Comparison of ENCODE assay signal across 8 cellular contexts in the genomic region with DNA sequence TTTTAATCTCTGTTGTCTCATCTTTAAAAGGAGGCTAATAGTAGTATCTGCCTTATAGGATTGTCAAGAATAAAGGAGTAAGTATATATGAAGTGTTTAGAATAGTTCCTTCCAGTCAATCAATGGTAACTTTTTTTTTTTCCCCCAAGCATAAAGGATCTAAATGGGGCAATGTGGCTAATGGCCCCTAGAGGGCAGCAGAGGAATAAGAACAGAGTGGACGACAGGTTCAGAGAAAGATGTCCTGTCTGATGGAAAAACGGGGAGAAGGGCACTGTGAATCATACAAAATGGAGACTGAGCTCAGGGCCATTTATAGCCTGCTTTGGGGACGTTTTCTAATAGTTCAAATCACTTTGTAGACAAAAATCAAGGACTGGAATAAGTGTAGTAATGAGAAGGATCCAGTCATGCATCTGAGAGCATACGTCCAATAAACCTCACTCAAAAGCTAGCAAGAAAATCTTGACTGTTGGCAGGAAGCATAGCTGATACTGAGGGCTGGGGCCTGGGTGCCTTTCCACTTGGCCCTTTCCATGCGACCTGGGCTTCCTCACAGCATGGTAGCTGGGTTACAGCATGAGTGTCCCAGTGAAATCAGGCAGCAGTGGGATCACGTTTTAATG. TPM values are rescaled to one million over a fixed set of nuclear protein-coding genes. Genes with fewer than 3 reads are reported as not detected.
DNase-seq lines count a peak whose midpoint lies in the region; ATAC-seq and TF ChIP-seq lines count a peak whose summit lies in the region.

No MANE protein-coding gene starts in this region.

- no peaks in the 10 kb centered on the region for H3K4me1 ChIP-seq in smooth muscle cell (ENCODE audit: low read depth)

- 32% methylated on average over 6 of the region's 6 CpGs for WGBS in smooth muscle cell (ENCODE audit: low lambda C conversion rate)

- H3K79me2 ChIP-seq in smooth muscle cell (ENCODE audit: low read depth): no peaks in the 10 kb centered on the region

- no peaks in the 10 kb centered on the region for H3K36me3 ChIP-seq in smooth muscle cell (ENCODE audit: low read depth)

- in situ Hi-C loops in astrocyte of the cerebellum (cut with HindIII; ENCODE audit: low sequenced_read_pairs): no loop called here

- no peaks in the 10 kb centered on the region for H3K27me3 ChIP-seq in smooth muscle cell (ENCODE audit: low read depth)

- no peaks in the 10 kb centered on the region for H3K9me3 ChIP-seq in smooth muscle cell (replicated peaks; ENCODE audit: low read depth)

- no peaks in the 10 kb centered on the region for H3F3A ChIP-seq in smooth muscle cell (ENCODE audit: low read depth)

- TF ChIP-seq CTCF in astrocyte of the cerebellum (IDR thresholded peaks at IDR 0.05; ENCODE audit: low read depth, low read length, missing control alignments) (peak; percentile 89), smooth muscle cell (IDR thresholded peaks at IDR 0.05; ENCODE audit: borderline replicate concordance, insufficient read depth, poor library complexity, severe bottlenecking) (peak; percentile 95)

- H3K4me3 ChIP-seq in astrocyte of the cerebellum (ENCODE audit: low read depth, low read length): no peak overlapping the region
- H3K4me3 ChIP-seq in smooth muscle cell: no peak overlapping the region

- ATAC-seq in HG02642 (IDR thresholded peaks at IDR 0.05; ENCODE audit: poor library complexity, unreplicated experiment): peak; percentile 57

- peak overlapping the region; percentile 8 for H3K27ac ChIP-seq in smooth muscle cell (ENCODE audit: low read depth)

- H2AFZ ChIP-seq in smooth muscle cell (ENCODE audit: low read depth): peak overlapping the region; percentile 28

- DNase-seq in ELF-1 (ENCODE audit: low read depth, low spot score) (peak; percentile 62), NCI-H187 treated with DMSO at 0.1 percent for 48 hours (lab: John Stamatoyannopoulos, UW) (peak; percentile 81), T1000 (lab: John Stamatoyannopoulos, UW) (peak; percentile 50), astrocyte of the cerebellum (ENCODE audit: low read depth) (peak; percentile 68), hypothalamus (lab: John Stamatoyannopoulos, UW) (peak in 35 of 51 donors; percentile 1 to 67 (median 26)), smooth muscle cell (lab: John Stamatoyannopoulos, UW; ENCODE audit: unreplicated experiment) (no peak), GM19240 (ENCODE audit: insufficient read length, low spot score) (no peak)

- H3K4me2 ChIP-seq in smooth muscle cell: no peak overlapping the region

- H3K9ac ChIP-seq in smooth muscle cell (ENCODE audit: low read depth): no peak overlapping the region

- no peaks in the 10 kb centered on the region for H4K20me1 ChIP-seq in smooth muscle cell (ENCODE audit: low read depth)

RNA-seq across cellular contexts. Expression of gene IFNG-AS1, which starts 51.3 kb away (rescaled TPM):
- 0.49 and 0.76 TPM in 2 replicates for total RNA-seq in smooth muscle cell
- 0.11 TPM in 1 of 2 replicates, not detected in the other for polyA plus RNA-seq in smooth muscle cell

Comparison
In these comparisons a context has a peak if more than half of its experiments do, and no peak if none do; other contexts are left out.
1. DNase-seq: peak in ELF-1 (single experiment), NCI-H187 treated with DMSO at 0.1 percent for 48 hours (single experiment), T1000 (single experiment), astrocyte of the cerebellum (single experiment) and hypothalamus (35 of 51); none in smooth muscle cell (single experiment) and GM19240 (single experiment).